Comparison of ENCODE assay signal across 3 cellular contexts in the genomic region with DNA sequence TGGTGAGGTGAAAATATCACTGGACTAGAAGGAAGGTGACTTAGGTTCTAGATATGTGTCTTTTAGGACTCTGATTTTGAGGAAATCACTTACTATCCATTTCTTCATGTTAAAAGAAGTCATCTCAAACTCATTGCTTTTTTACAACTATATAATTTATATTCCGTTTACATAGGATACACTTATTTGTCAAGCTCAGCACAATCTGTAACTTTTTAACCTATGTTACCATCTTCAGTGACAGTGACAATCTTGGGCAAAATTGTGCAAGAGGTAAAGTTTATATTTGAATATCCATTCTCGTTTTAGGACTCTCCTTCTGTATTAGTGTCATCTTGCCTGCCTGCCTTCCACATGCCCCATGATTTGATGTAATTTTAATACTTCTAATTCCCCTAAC.
TF ChIP-seq lines count a peak whose summit lies in the region.

No MANE protein-coding gene starts in this region.

TF ChIP-seq in HepG2, 621 proteins besides CTCF, POLR2A, EP300 and RAD21:
- TF ChIP-seq ZNF619 (CRISPR knock-in tag; IDR thresholded peaks at IDR 0.05): no peak
- peak; percentile 51; the same call in 1 of the 2 replicates for TF ChIP-seq MAFF (IDR thresholded peaks at IDR 0.05; ENCODE audit: low read depth, low read length)
- TF ChIP-seq, protein P1, sequence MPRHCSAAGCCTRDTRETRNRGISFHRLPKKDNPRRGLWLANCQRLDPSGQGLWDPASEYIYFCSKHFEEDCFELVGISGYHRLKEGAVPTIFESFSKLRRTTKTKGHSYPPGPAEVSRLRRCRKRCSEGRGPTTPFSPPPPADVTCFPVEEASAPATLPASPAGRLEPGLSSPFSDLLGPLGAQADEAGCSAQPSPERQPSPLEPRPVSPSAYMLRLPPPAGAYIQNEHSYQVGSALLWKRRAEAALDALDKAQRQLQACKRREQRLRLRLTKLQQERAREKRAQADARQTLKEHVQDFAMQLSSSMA (CRISPR knock-in tag; IDR thresholded peaks at IDR 0.05): no peak
- TF ChIP-seq, protein P2, sequence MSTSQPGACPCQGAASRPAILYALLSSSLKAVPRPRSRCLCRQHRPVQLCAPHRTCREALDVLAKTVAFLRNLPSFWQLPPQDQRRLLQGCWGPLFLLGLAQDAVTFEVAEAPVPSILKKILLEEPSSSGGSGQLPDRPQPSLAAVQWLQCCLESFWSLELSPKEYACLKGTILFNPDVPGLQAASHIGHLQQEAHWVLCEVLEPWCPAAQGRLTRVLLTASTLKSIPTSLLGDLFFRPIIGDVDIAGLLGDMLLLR (CRISPR knock-in tag; IDR thresholded peaks at IDR 0.05): no peak
- TF ChIP-seq ZNF724P (CRISPR knock-in tag; IDR thresholded peaks at IDR 0.05; ENCODE audit: borderline replicate concordance): no peak
- TF ChIP-seq MAFK (conservative IDR thresholded peaks at IDR 0.05 in 1 of 2, IDR thresholded peaks at IDR 0.05 in 1 of 2; ENCODE audit: low read length in 2 of 2): peak; percentile 31 to 79; a peak in 2 of 4 replicates
- no peak for TF ChIP-seq TCF12 (IDR thresholded peaks at IDR 0.05)
- no peak for TF ChIP-seq TCF12 (CRISPR knock-in tag; IDR thresholded peaks at IDR 0.05)
- no peak for TF ChIP-seq ZNF720 (CRISPR knock-in tag; IDR thresholded peaks at IDR 0.05)

TF ChIP-seq in A549, 52 proteins besides CTCF, POLR2A, EP300 and RAD21:
- no peak for TF ChIP-seq PHF8 (IDR thresholded peaks at IDR 0.05; ENCODE audit: borderline replicate concordance, low read depth)
- TF ChIP-seq, protein P3, sequence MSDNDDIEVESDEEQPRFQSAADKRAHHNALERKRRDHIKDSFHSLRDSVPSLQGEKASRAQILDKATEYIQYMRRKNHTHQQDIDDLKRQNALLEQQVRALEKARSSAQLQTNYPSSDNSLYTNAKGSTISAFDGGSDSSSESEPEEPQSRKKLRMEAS (IDR thresholded peaks at IDR 0.05): no peak
- TF ChIP-seq HDAC2 (IDR thresholded peaks at IDR 0.05): no peak
- no peak for TF ChIP-seq FOXS1 (CRISPR knock-in tag; IDR thresholded peaks at IDR 0.05)
- peak; percentile 26 for TF ChIP-seq MAFK (IDR thresholded peaks at IDR 0.05; ENCODE audit: partially characterized antibody)
- TF ChIP-seq, protein P4, sequence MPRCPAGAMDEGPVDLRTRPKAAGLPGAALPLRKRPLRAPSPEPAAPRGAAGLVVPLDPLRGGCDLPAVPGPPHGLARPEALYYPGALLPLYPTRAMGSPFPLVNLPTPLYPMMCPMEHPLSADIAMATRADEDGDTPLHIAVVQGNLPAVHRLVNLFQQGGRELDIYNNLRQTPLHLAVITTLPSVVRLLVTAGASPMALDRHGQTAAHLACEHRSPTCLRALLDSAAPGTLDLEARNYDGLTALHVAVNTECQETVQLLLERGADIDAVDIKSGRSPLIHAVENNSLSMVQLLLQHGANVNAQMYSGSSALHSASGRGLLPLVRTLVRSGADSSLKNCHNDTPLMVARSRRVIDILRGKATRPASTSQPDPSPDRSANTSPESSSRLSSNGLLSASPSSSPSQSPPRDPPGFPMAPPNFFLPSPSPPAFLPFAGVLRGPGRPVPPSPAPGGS (IDR thresholded peaks at IDR 0.05): no peak
- no peak for TF ChIP-seq KDM1A (IDR thresholded peaks at IDR 0.05; ENCODE audit: low read depth)
- TF ChIP-seq, protein P5, sequence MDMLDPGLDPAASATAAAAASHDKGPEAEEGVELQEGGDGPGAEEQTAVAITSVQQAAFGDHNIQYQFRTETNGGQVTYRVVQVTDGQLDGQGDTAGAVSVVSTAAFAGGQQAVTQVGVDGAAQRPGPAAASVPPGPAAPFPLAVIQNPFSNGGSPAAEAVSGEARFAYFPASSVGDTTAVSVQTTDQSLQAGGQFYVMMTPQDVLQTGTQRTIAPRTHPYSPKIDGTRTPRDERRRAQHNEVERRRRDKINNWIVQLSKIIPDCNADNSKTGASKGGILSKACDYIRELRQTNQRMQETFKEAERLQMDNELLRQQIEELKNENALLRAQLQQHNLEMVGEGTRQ (IDR thresholded peaks at IDR 0.05): no peak
- TF ChIP-seq HOXB13 (CRISPR knock-in tag; IDR thresholded peaks at IDR 0.05; ENCODE audit: low read depth): no peak

TF ChIP-seq in IMR-90, 13 proteins besides CTCF, POLR2A, EP300 and RAD21:
- no peak for TF ChIP-seq CHD1 (IDR thresholded peaks at IDR 0.05; ENCODE audit: low read depth, low read length)
- TF ChIP-seq MAFK (IDR thresholded peaks at IDR 0.05; ENCODE audit: low read depth, low read length): peak; percentile 40
